ENCODE assay signal across 14 cellular contexts in genomic region chr12:119914666-119915065, GRCh38.
"Had no signal": no experiment of that assay in that cellular context is flagged by ENCODE, and none has a peak within 500 bp of the region (broad histone marks: within the 10 kb centered on the region; RNA-seq: fewer than 3 reads in every experiment).

No MANE protein-coding gene starts in this region.

- ATAC-seq: gastroesophageal sphincter; left colon; naive thymus-derived CD4-positive, alpha-beta T cell; sciatic nerve had no signal

- H3K4me3 Mint-ChIP-seq: naive thymus-derived CD4-positive, alpha-beta T cell; nephron progenitor cell; type B pancreatic cell had no signal

- H3K4me3 ChIP-seq: esophagus muscularis mucosa, gastroesophageal sphincter, stomach, uterus had no signal

- H3K4me1 Mint-ChIP-seq: naive thymus-derived CD4-positive, alpha-beta T cell; nephron progenitor cell had no signal

- H3K36me3 ChIP-seq: esophagus muscularis mucosa, gastroesophageal sphincter, stomach, uterus had no signal

- H3K9me3 Mint-ChIP-seq: naive thymus-derived CD4-positive, alpha-beta T cell; type B pancreatic cell had no signal

- H3K36me3 Mint-ChIP-seq: naive thymus-derived CD4-positive, alpha-beta T cell; type B pancreatic cell had no signal

- H3K27ac Mint-ChIP-seq: naive thymus-derived CD4-positive, alpha-beta T cell; nephron progenitor cell; type B pancreatic cell had no signal

- H3K27ac ChIP-seq: epithelial cell of prostate, esophagus muscularis mucosa, gastroesophageal sphincter, stomach, uterus had no signal

- H3K27me3 Mint-ChIP-seq: type B pancreatic cell had no signal

- H3K9me3 ChIP-seq: esophagus muscularis mucosa, gastroesophageal sphincter, stomach, uterus had no signal

- H3K27me3 ChIP-seq: uterus had no signal

- H3K4me1 ChIP-seq: esophagus muscularis mucosa, gastroesophageal sphincter, stomach, uterus had no signal

- DNase-seq: effector memory CD4-positive, alpha-beta T cell; foreskin fibroblast; glutamatergic neuron; left colon; naive thymus-derived CD4-positive, alpha-beta T cell; nephron progenitor cell; stimulated activated naive CD4-positive, alpha-beta T cell; stomach; uterus had no signal
